11 cellular contexts compared by ENCODE assay signal in genomic region chr14:101121399-101122113, GRCh38.
A peak's percentile ranks its signal among the peaks of the same experiment; 100 is the strongest.
DNase-seq lines count a peak whose midpoint lies in the region; ATAC-seq and TF ChIP-seq lines count a peak whose summit lies in the region.
"Had no signal": no experiment of that assay in that cellular context is flagged by ENCODE, and none has a peak within 500 bp of the region (broad histone marks: within the 10 kb centered on the region; RNA-seq: fewer than 3 reads in every experiment).

No MANE protein-coding gene starts in this region.

- no peaks in the 10 kb centered on the region for H3K36me3 ChIP-seq in naive thymus-derived CD4-positive, alpha-beta T cell (ENCODE audit: control insufficient read depth in 2 of 3, insufficient read depth in 3 of 3, low read length in 3 of 3)
- no peaks in the 10 kb centered on the region for H3K36me3 ChIP-seq in thoracic aorta

- no peaks in the 10 kb centered on the region for H3K36me3 Mint-ChIP-seq in activated T-cell treated with anti-CD3 and anti-CD28 coated beads, Interleukin-2, amount 50 U/mL, for 4 hours (ENCODE audit: insufficient read depth)
- no peaks in the 10 kb centered on the region for H3K36me3 Mint-ChIP-seq in activated naive CD4-positive, alpha-beta T cell treated with anti-CD3 and anti-CD28 coated beads, Interleukin-2, amount 50 U/mL, for 24 hours
- no peaks in the 10 kb centered on the region for H3K36me3 Mint-ChIP-seq in naive thymus-derived CD4-positive, alpha-beta T cell
- H3K36me3 Mint-ChIP-seq in activated T-helper 17 cell treated with anti-CD3 and anti-CD28 coated beads, Interleukin-2, amount 50 U/mL, for 72 hours (ENCODE audit: low read depth) = no peaks in the 10 kb centered on the region
- H3K36me3 Mint-ChIP-seq in activated T-helper 1 cell treated with anti-CD3 and anti-CD28 coated beads, Interleukin-12 subunit alpha, Interleukin-12 subunit beta, Interleukin-2, Interleukin-4 antibody, amounts not matched to agents 30 ng/mL and 10 ng/mL and 1 ng/mL, durations not matched to agents 14 hours and 24 hours and 36 hours (ENCODE audit: low read depth) = no peaks in the 10 kb centered on the region

- H3K4me3 Mint-ChIP-seq in activated T-cell treated with anti-CD3 and anti-CD28 coated beads, Interleukin-2, amount 50 U/mL, for 4 hours = peak overlapping the region; percentile 71
- H3K4me3 Mint-ChIP-seq in activated naive CD4-positive, alpha-beta T cell treated with anti-CD3 and anti-CD28 coated beads, Interleukin-2, amount 50 U/mL, for 24 hours = peak overlapping the region; percentile 56
- H3K4me3 Mint-ChIP-seq in naive thymus-derived CD4-positive, alpha-beta T cell = peak overlapping the region; percentile 5 to 79 (median 71)
- no peak overlapping the region for H3K4me3 Mint-ChIP-seq in activated T-helper 17 cell treated with anti-CD3 and anti-CD28 coated beads, Interleukin-2, amount 50 U/mL, for 72 hours
- no peak overlapping the region for H3K4me3 Mint-ChIP-seq in activated T-helper 1 cell treated with anti-CD3 and anti-CD28 coated beads, Interleukin-12 subunit alpha, Interleukin-12 subunit beta, Interleukin-2, Interleukin-4 antibody, amounts not matched to agents 30 ng/mL and 10 ng/mL and 1 ng/mL, durations not matched to agents 14 hours and 24 hours and 36 hours

- peak; percentile 2 for DNase-seq in activated T-cell treated with anti-CD3 and anti-CD28 coated beads, Interleukin-2, amount 50 U/mL, for 4 hours
- no peak for DNase-seq in activated T-cell treated with anti-CD3 and anti-CD28 coated beads, Interleukin-2, amount 50 U/mL, for 1 hour
- peak in 1 of 9 donors; percentile 15 for DNase-seq in naive thymus-derived CD4-positive, alpha-beta T cell
- no peak for DNase-seq in thoracic aorta (ENCODE audit: low spot score)
- DNase-seq in cerebellar cortex (ENCODE audit: low spot score) = no peak
- DNase-seq in activated T-helper 1 cell treated with anti-CD3 and anti-CD28 coated beads, Interleukin-12 subunit alpha, Interleukin-12 subunit beta, Interleukin-2, Interleukin-4 antibody, amounts not matched to agents 30 ng/mL and 10 ng/mL and 1 ng/mL, durations not matched to agents 14 hours and 24 hours and 36 hours (ENCODE audit: low spot score) = no peak
- DNase-seq: activated CD4-positive, alpha-beta T cell treated with anti-CD3 and anti-CD28 coated beads, Interleukin-2, amount 50 U/mL, for 4 hours; NCI-H524 treated with DMSO at 0.1 percent for 48 hours had no signal

- H3K4me3 ChIP-seq in naive thymus-derived CD4-positive, alpha-beta T cell (ENCODE audit: low read length) = peak overlapping the region; percentile 20
- peak overlapping the region; percentile 49 for H3K4me3 ChIP-seq in thoracic aorta

- TF ChIP-seq CTCF in thoracic aorta (IDR thresholded peaks at IDR 0.05) = no peak

- ATAC-seq in activated T-cell treated with anti-CD3 and anti-CD28 coated beads, Interleukin-2, amount 50 U/mL, for 4 hours = no peak
- ATAC-seq in naive thymus-derived CD4-positive, alpha-beta T cell = no peak
- no peak for ATAC-seq in thoracic aorta (ENCODE audit: insufficient number of reproducible peaks, low FRiP score, low read depth)
- ATAC-seq in activated T-helper 17 cell treated with anti-CD3 and anti-CD28 coated beads, Interleukin-2, amount 50 U/mL, for 72 hours (replicated peaks) = no peak

- CTCF ChIA-PET in naive thymus-derived CD4-positive, alpha-beta T cell (lab: Charles Lee) = no interaction called here

- no peaks in the 10 kb centered on the region for H3K9me3 ChIP-seq in naive thymus-derived CD4-positive, alpha-beta T cell (ENCODE audit: control insufficient read depth in 2 of 3, low read length in 3 of 3)
- no peaks in the 10 kb centered on the region for H3K9me3 ChIP-seq in thoracic aorta

- H3K27me3 Mint-ChIP-seq in activated T-cell treated with anti-CD3 and anti-CD28 coated beads, Interleukin-2, amount 50 U/mL, for 4 hours (ENCODE audit: low read depth) = peaks cover 4% of the 10 kb centered on the region
- H3K27me3 Mint-ChIP-seq in activated naive CD4-positive, alpha-beta T cell treated with anti-CD3 and anti-CD28 coated beads, Interleukin-2, amount 50 U/mL, for 24 hours = no peaks in the 10 kb centered on the region
- H3K27me3 Mint-ChIP-seq in naive thymus-derived CD4-positive, alpha-beta T cell = peaks cover 0 to 8% (median 0%) of the 10 kb centered on the region in 5 donors
- peaks cover 14% of the 10 kb centered on the region for H3K27me3 Mint-ChIP-seq in activated T-helper 17 cell treated with anti-CD3 and anti-CD28 coated beads, Interleukin-2, amount 50 U/mL, for 72 hours
- H3K27me3 Mint-ChIP-seq in activated T-helper 1 cell treated with anti-CD3 and anti-CD28 coated beads, Interleukin-12 subunit alpha, Interleukin-12 subunit beta, Interleukin-2, Interleukin-4 antibody, amounts not matched to agents 30 ng/mL and 10 ng/mL and 1 ng/mL, durations not matched to agents 14 hours and 24 hours and 36 hours (ENCODE audit: insufficient read depth) = peaks cover 11% of the 10 kb centered on the region

- peaks cover 0 to 15% of the 10 kb centered on the region in 2 donors for H3K4me1 ChIP-seq in naive thymus-derived CD4-positive, alpha-beta T cell (ENCODE audit: control insufficient read depth in 2 of 2, insufficient read depth in 2 of 2, low read length in 2 of 2)
- no peaks in the 10 kb centered on the region for H3K4me1 ChIP-seq in thoracic aorta (ENCODE audit: control insufficient read depth in 1 of 2, low read depth in 2 of 2)
- H3K4me1 ChIP-seq: parathyroid adenoma had no signal

- intact Hi-C loops in naive thymus-derived CD4-positive, alpha-beta T cell (cut with micrococcal nuclease) = no loop called here
- intact Hi-C loops in activated T-helper 1 cell treated with anti-CD3 and anti-CD28 coated beads, Interleukin-12 subunit alpha, Interleukin-12 subunit beta, Interleukin-2, Interleukin-4 antibody, amounts not matched to agents 30 ng/mL and 10 ng/mL and 1 ng/mL, durations not matched to agents 14 hours and 24 hours and 36 hours (cut with micrococcal nuclease) = no loop called here

- H3K27ac ChIP-seq in naive thymus-derived CD4-positive, alpha-beta T cell (ENCODE audit: low read depth, low read length) = no peak overlapping the region
- peak overlapping the region in 1 of 2 donors; percentile 35 for H3K27ac ChIP-seq in thoracic aorta
- H3K27ac ChIP-seq: parathyroid adenoma had no signal

- POLR2A ChIA-PET in naive thymus-derived CD4-positive, alpha-beta T cell (lab: Charles Lee) = no interaction called here

- no peaks in the 10 kb centered on the region for H3K9me3 Mint-ChIP-seq in activated T-cell treated with anti-CD3 and anti-CD28 coated beads, Interleukin-2, amount 50 U/mL, for 4 hours
- no peaks in the 10 kb centered on the region for H3K9me3 Mint-ChIP-seq in activated naive CD4-positive, alpha-beta T cell treated with anti-CD3 and anti-CD28 coated beads, Interleukin-2, amount 50 U/mL, for 24 hours
- no peaks in the 10 kb centered on the region for H3K9me3 Mint-ChIP-seq in naive thymus-derived CD4-positive, alpha-beta T cell
- no peaks in the 10 kb centered on the region for H3K9me3 Mint-ChIP-seq in activated T-helper 17 cell treated with anti-CD3 and anti-CD28 coated beads, Interleukin-2, amount 50 U/mL, for 72 hours
- no peaks in the 10 kb centered on the region for H3K9me3 Mint-ChIP-seq in activated T-helper 1 cell treated with anti-CD3 and anti-CD28 coated beads, Interleukin-12 subunit alpha, Interleukin-12 subunit beta, Interleukin-2, Interleukin-4 antibody, amounts not matched to agents 30 ng/mL and 10 ng/mL and 1 ng/mL, durations not matched to agents 14 hours and 24 hours and 36 hours

- no peak overlapping the region for H3K27ac Mint-ChIP-seq in activated naive CD4-positive, alpha-beta T cell treated with anti-CD3 and anti-CD28 coated beads, Interleukin-2, amount 50 U/mL, for 24 hours
- peak overlapping the region in 3 of 9 donors; percentile 36 to 69 (median 61) for H3K27ac Mint-ChIP-seq in naive thymus-derived CD4-positive, alpha-beta T cell
- H3K27ac Mint-ChIP-seq in activated T-helper 17 cell treated with anti-CD3 and anti-CD28 coated beads, Interleukin-2, amount 50 U/mL, for 72 hours = no peak overlapping the region
- H3K27ac Mint-ChIP-seq in activated T-helper 1 cell treated with anti-CD3 and anti-CD28 coated beads, Interleukin-12 subunit alpha, Interleukin-12 subunit beta, Interleukin-2, Interleukin-4 antibody, amounts not matched to agents 30 ng/mL and 10 ng/mL and 1 ng/mL, durations not matched to agents 14 hours and 24 hours and 36 hours = no peak overlapping the region

- peaks cover 12% of the 10 kb centered on the region for H3K4me1 Mint-ChIP-seq in activated T-cell treated with anti-CD3 and anti-CD28 coated beads, Interleukin-2, amount 50 U/mL, for 4 hours (ENCODE audit: low read depth)
- peaks cover 19% of the 10 kb centered on the region for H3K4me1 Mint-ChIP-seq in activated naive CD4-positive, alpha-beta T cell treated with anti-CD3 and anti-CD28 coated beads, Interleukin-2, amount 50 U/mL, for 24 hours
- H3K4me1 Mint-ChIP-seq in naive thymus-derived CD4-positive, alpha-beta T cell = peaks cover 8 to 29% (median 23%) of the 10 kb centered on the region in 7 donors
- H3K4me1 Mint-ChIP-seq in activated T-helper 17 cell treated with anti-CD3 and anti-CD28 coated beads, Interleukin-2, amount 50 U/mL, for 72 hours = no peaks in the 10 kb centered on the region
- H3K4me1 Mint-ChIP-seq in activated T-helper 1 cell treated with anti-CD3 and anti-CD28 coated beads, Interleukin-12 subunit alpha, Interleukin-12 subunit beta, Interleukin-2, Interleukin-4 antibody, amounts not matched to agents 30 ng/mL and 10 ng/mL and 1 ng/mL, durations not matched to agents 14 hours and 24 hours and 36 hours (ENCODE audit: low read depth) = peaks cover 10% of the 10 kb centered on the region

- no peaks in the 10 kb centered on the region for H3K27me3 ChIP-seq in naive thymus-derived CD4-positive, alpha-beta T cell (ENCODE audit: control insufficient read depth in 2 of 2, insufficient read depth in 2 of 2, low read length in 2 of 2)
- no peaks in the 10 kb centered on the region for H3K27me3 ChIP-seq in thoracic aorta (replicated peaks; ENCODE audit: insufficient read depth)

Comparison
In these comparisons a context has a peak if more than half of its experiments do, and no peak if none do; other contexts are left out.
1. H3K4me3 Mint-ChIP-seq: peak in activated T-cell treated with anti-CD3 and anti-CD28 coated beads, Interleukin-2, amount 50 U/mL, for 4 hours (single experiment), activated naive CD4-positive, alpha-beta T cell treated with anti-CD3 and anti-CD28 coated beads, Interleukin-2, amount 50 U/mL, for 24 hours (single experiment) and naive thymus-derived CD4-positive, alpha-beta T cell (10 of 10); none in activated T-helper 17 cell treated with anti-CD3 and anti-CD28 coated beads, Interleukin-2, amount 50 U/mL, for 72 hours (single experiment) and activated T-helper 1 cell treated with anti-CD3 and anti-CD28 coated beads, Interleukin-12 subunit alpha, Interleukin-12 subunit beta, Interleukin-2, Interleukin-4 antibody, amounts not matched to agents 30 ng/mL and 10 ng/mL and 1 ng/mL, durations not matched to agents 14 hours and 24 hours and 36 hours (single experiment).